ENCODE assay signal across 13 cellular contexts in the genomic region with DNA sequence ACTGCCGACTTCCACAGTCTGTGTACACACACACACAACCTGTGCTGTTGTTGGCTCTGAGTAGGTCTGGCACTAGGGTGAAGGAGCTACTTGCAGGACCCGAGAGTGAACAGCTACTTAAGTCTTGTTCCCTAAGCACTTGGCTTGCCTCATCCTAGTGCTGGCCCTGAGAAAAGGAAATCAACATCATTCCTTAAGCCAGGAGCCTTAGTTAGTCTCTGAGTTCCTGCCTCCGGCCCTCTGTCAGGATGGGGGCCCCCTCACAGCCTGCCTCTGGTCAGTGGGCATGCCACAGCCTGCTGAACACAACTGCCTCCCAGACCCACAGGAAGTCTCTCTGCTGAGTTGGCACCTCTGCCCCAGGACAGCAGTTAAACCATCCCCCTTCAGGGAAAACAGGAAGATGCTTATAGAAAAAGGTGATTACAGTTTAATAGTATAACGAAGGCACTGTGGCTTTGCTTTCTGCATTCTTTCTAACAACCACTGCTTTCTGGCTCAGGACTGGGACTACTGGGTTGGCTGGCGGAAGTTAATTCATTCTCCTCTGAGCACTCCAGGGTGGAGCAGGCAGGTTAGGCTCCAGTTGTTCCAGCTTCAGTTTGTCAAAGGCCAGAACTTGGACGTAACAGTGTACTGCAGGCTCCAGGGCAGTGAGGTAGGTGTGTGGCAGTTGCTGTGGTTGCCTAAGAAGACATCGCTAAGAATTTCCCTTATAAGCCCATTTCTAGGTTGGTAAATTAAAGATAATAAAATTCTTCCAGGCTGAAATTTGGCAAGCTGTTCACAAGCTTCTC. TPM values are rescaled to one million over a fixed set of nuclear protein-coding genes. Genes with fewer than 3 reads are reported as not detected.
A peak's percentile ranks its signal among the peaks of the same experiment; 100 is the strongest.
DNase-seq lines count a peak whose midpoint lies in the region; ATAC-seq, FAIRE-seq and TF ChIP-seq lines count a peak whose summit lies in the region.
"Had no signal": no experiment of that assay in that cellular context is flagged by ENCODE, and none has a peak within 500 bp of the region (broad histone marks: within the 10 kb centered on the region; RNA-seq: fewer than 3 reads in every experiment).

No MANE protein-coding gene starts in this region.

- H3K4me1 Mint-ChIP-seq in mesothelial cell of epicardium, result peaks cover 27% of the 10 kb centered on the region

- 23% methylated on average over 7 of the region's 7 CpGs for WGBS in esophagus muscularis mucosa

- no peak for ATAC-seq in GM18505 (IDR thresholded peaks at IDR 0.05; ENCODE audit: unreplicated experiment)

- no peak overlapping the region for H3K27ac Mint-ChIP-seq in mesothelial cell of epicardium

- no peak overlapping the region; a peak in 1 of 22 replicates for H3K27ac ChIP-seq in BLaER1 treated with 17β-estradiol and CSF1 and Interleukin-3, amounts not matched to agents 10 nM and 100 nM
- peak overlapping the region; percentile 91 to 96 (median 94) for H3K27ac ChIP-seq in esophagus muscularis mucosa (replicated peaks in 1 of 4)

- peaks cover 0 to 51% (median 11%) of the 10 kb centered on the region in 10 experiments; a peak in 14 of 20 replicates for H3K4me1 ChIP-seq in BLaER1 treated with 17β-estradiol and CSF1 and Interleukin-3, amounts not matched to agents 10 nM and 100 nM
- H3K4me1 ChIP-seq in esophagus muscularis mucosa, result peaks cover 59 to 91% (median 84%) of the 10 kb centered on the region in 4 donors
- H3K4me1 ChIP-seq: HAP-1 had no signal

- H3K27me3 ChIP-seq in BLaER1 treated with 17β-estradiol and CSF1 and Interleukin-3, amounts not matched to agents 10 nM and 100 nM, result no peaks in the 10 kb centered on the region
- no peaks in the 10 kb centered on the region for H3K27me3 ChIP-seq in esophagus muscularis mucosa
- H3K27me3 ChIP-seq: adrenal gland had no signal

- no peak for TF ChIP-seq EP300 in esophagus muscularis mucosa (IDR thresholded peaks at IDR 0.05)

- no peaks in the 10 kb centered on the region for H3K9me3 Mint-ChIP-seq in mesothelial cell of epicardium

- H4K20me1 ChIP-seq in BLaER1 treated with 17β-estradiol and CSF1 and Interleukin-3, amounts not matched to agents 10 nM and 100 nM, result no peaks in the 10 kb centered on the region

- TF ChIP-seq CTCF in esophagus muscularis mucosa (IDR thresholded peaks at IDR 0.05) (no peak), mesothelial cell of epicardium (IDR thresholded peaks at IDR 0.05; ENCODE audit: unreplicated experiment) (no peak)

- TF ChIP-seq POLR2A in esophagus muscularis mucosa (IDR thresholded peaks at IDR 0.05; ENCODE audit: low read depth), result no peak
- TF ChIP-seq POLR2A in GM18505 (IDR thresholded peaks at IDR 0.05; ENCODE audit: borderline replicate concordance, extremely low read depth, insufficient read depth, insufficient read length), result no peak

- no peaks in the 10 kb centered on the region for H3K36me3 ChIP-seq in BLaER1 treated with 17β-estradiol and CSF1 and Interleukin-3, amounts not matched to agents 10 nM and 100 nM
- peaks cover 0 to 17% (median 2%) of the 10 kb centered on the region in 4 donors for H3K36me3 ChIP-seq in esophagus muscularis mucosa
- H3K36me3 ChIP-seq: adrenal gland, HAP-1 had no signal

- FAIRE-seq in RCC 7860 (lab: Jason Lieb, UNC), result peak; percentile 94

- H3K4me2 ChIP-seq in BLaER1 treated with 17β-estradiol and CSF1 and Interleukin-3, amounts not matched to agents 10 nM and 100 nM, result peak overlapping the region in 8 of 11 experiments; percentile 2 to 82 (median 53); a peak in 11 of 22 replicates

- H3K36me3 Mint-ChIP-seq in mesothelial cell of epicardium, result no peaks in the 10 kb centered on the region

- peaks cover 0 to 3% (median 0%) of the 10 kb centered on the region in 11 experiments; a peak in 1 of 22 replicates for H3K9me3 ChIP-seq in BLaER1 treated with 17β-estradiol and CSF1 and Interleukin-3, amounts not matched to agents 10 nM and 100 nM (replicated peaks in 1 of 11)
- no peaks in the 10 kb centered on the region for H3K9me3 ChIP-seq in esophagus muscularis mucosa
- H3K9me3 ChIP-seq: adrenal gland, HAP-1 had no signal

- H3K27me3 Mint-ChIP-seq in mesothelial cell of epicardium (ENCODE audit: low read depth), result peaks cover 43% of the 10 kb centered on the region

- H3K4me3 ChIP-seq in BLaER1 treated with 17β-estradiol and CSF1 and Interleukin-3, amounts not matched to agents 10 nM and 100 nM, result no peak overlapping the region
- H3K4me3 ChIP-seq in esophagus muscularis mucosa, result peak overlapping the region; percentile 75 to 85 (median 78)
- H3K4me3 ChIP-seq: adrenal gland, HAP-1 had no signal

- peak; percentile 92 for DNase-seq in RCC 7860 (ENCODE audit: low spot score)
- peak; percentile 91 for DNase-seq in esophagus muscularis mucosa (ENCODE audit: extremely low spot score)
- DNase-seq in renal cortical epithelial cell (ENCODE audit: low read depth), result peak; percentile 58
- DNase-seq in mesothelial cell of epicardium (ENCODE audit: low spot score in 2 of 2, unreplicated experiment in 2 of 2), result no peak
- DNase-seq in NOMO-1 treated with dmso at 0.1 percent for 144 hours (lab: John Stamatoyannopoulos, UW; ENCODE audit: unreplicated experiment), result no peak
- DNase-seq in HUDEP-2 (lab: John Stamatoyannopoulos, UW; ENCODE audit: unreplicated experiment in 76 of 76), result no peak
- DNase-seq: NCI-H526 treated with DMSO at 0.1 percent for 48 hours, occipital lobe had no signal

- H3K4me3 Mint-ChIP-seq in mesothelial cell of epicardium, result no peak overlapping the region

- H3K9ac ChIP-seq in BLaER1 treated with 17β-estradiol and CSF1 and Interleukin-3, amounts not matched to agents 10 nM and 100 nM, result no peak overlapping the region; a peak in 1 of 22 replicates

- intact Hi-C loops in esophagus muscularis mucosa (cut with DNase I), result no loop called here

RNA-seq across cellular contexts. Expression of a gene that starts 2.8 kb away (rescaled TPM):
- 100 to 1,000 TPM; 115 to 147 (median 126) TPM for total RNA-seq in esophagus muscularis mucosa
- 32.9 and 39.1 TPM in 2 replicates for total RNA-seq in renal cortical epithelial cell
- total RNA-seq in mesothelial cell of epicardium, result 0.49 to 0.58 TPM (median 0.52 TPM) in 3 replicates
- total RNA-seq: activated CD8-positive, alpha-beta memory T cell treated with anti-CD3 and anti-CD28 coated beads for 36 hours had no signal

Comparison
In these comparisons a context has a peak if more than half of its experiments do, and no peak if none do; other contexts are left out.
1. H3K27ac ChIP-seq: peak in esophagus muscularis mucosa (4 of 4); none in BLaER1 treated with 17β-estradiol and CSF1 and Interleukin-3, amounts not matched to agents 10 nM and 100 nM (0 of 11).
2. H3K4me3 ChIP-seq: peak in esophagus muscularis mucosa (4 of 4); none in BLaER1 treated with 17β-estradiol and CSF1 and Interleukin-3, amounts not matched to agents 10 nM and 100 nM (0 of 10).
3. DNase-seq: peak in RCC 7860 (single experiment), esophagus muscularis mucosa (single experiment) and renal cortical epithelial cell (single experiment); none in mesothelial cell of epicardium (0 of 2), NOMO-1 treated with dmso at 0.1 percent for 144 hours (single experiment) and HUDEP-2 (0 of 76).
4. RNA of a gene that starts 2.8 kb away (total RNA-seq): 115 to 147 TPM in esophagus muscularis mucosa and 32.9 to 39.1 TPM in renal cortical epithelial cell; 0.49 to 0.58 TPM in mesothelial cell of epicardium; every median in the first group is over 10 times any median in the second.